Comparison of ENCODE assay signal across 1 cellular context in the genomic region with DNA sequence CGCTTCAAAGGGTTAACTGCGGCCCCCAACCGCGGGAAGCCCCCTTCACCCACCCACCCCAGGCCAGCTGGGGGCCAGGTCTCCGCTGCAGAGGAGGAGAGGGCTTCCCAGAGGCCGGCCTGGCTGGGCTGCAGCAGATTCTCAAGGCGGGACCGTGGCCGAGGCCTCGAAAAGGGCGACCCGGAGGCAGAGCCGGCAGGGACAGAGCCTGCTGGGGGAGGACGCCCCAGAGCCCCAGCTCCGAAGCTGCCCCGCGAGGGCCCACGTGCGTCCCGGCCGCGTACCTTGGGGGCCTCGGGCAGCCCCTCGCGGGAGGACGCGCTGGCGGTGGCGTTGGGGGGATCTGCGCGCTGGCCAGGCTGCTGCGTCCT.
TF ChIP-seq lines count a peak whose summit lies in the region.

No MANE protein-coding gene starts in this region.

TF ChIP-seq in H1, 55 proteins besides CTCF, POLR2A, EP300 and RAD21:
- TF ChIP-seq CHD1 (IDR thresholded peaks at IDR 0.05; ENCODE audit: low read depth, low read length) (no peak), E2F6 (IDR thresholded peaks at IDR 0.05) (no peak), CBX8 (IDR thresholded peaks at IDR 0.05; ENCODE audit: borderline replicate concordance, low read depth, low read length) (no peak)
